In genomic region chr2:27807476-27807875, GRCh38 we compare ENCODE assay signal across 8 cellular contexts.
DNase-seq lines count a peak whose midpoint lies in the region; ATAC-seq and TF ChIP-seq lines count a peak whose summit lies in the region.

No MANE protein-coding gene starts in this region.

- peak; percentile 8 for DNase-seq in NCI-H510A treated with DMSO at 0.1 percent for 48 hours (lab: John Stamatoyannopoulos, UW)
- no peak for DNase-seq in NCI-H510A (lab: John Stamatoyannopoulos, UW)
- DNase-seq in LoVo (ENCODE audit: low spot score): peak; percentile 42
- peak; percentile 28 for DNase-seq in brain microvascular endothelial cell
- DNase-seq in midbrain (lab: John Stamatoyannopoulos, UW): peak; percentile 2
- no peak for DNase-seq in activated CD4-positive, CD25-positive, alpha-beta regulatory T cell (lab: John Stamatoyannopoulos, UW)
- no peak for DNase-seq in KG1 (lab: John Stamatoyannopoulos, UW)

- peak; percentile 85 for TF ChIP-seq CTCF in brain microvascular endothelial cell (IDR thresholded peaks at IDR 0.05; ENCODE audit: low read depth, low read length, missing control alignments)

- no peaks in the 10 kb centered on the region for H3K27me3 ChIP-seq in brain microvascular endothelial cell (replicated peaks)

- no peak overlapping the region for H3K27ac ChIP-seq in brain microvascular endothelial cell

- in situ Hi-C loops in brain microvascular endothelial cell (cut with HindIII; ENCODE audit: low pct_ligation_motif_present, low sequenced_read_pairs): no loop called here

- no peak overlapping the region for H3K4me3 ChIP-seq in brain microvascular endothelial cell (ENCODE audit: low read depth, low read length)

- H3K36me3 ChIP-seq in brain microvascular endothelial cell (replicated peaks): no peaks in the 10 kb centered on the region

- ATAC-seq in GM19324 (IDR thresholded peaks at IDR 0.05; ENCODE audit: low FRiP score, unreplicated experiment): no peak

Comparison
In these comparisons a context has a peak if more than half of its experiments do, and no peak if none do; other contexts are left out.
1. DNase-seq: peak in NCI-H510A treated with DMSO at 0.1 percent for 48 hours (single experiment), LoVo (single experiment), brain microvascular endothelial cell (single experiment) and midbrain (single experiment); none in NCI-H510A (single experiment), activated CD4-positive, CD25-positive, alpha-beta regulatory T cell (0 of 4) and KG1 (single experiment).